ENCODE assay signal across 13 cellular contexts in the genomic region with DNA sequence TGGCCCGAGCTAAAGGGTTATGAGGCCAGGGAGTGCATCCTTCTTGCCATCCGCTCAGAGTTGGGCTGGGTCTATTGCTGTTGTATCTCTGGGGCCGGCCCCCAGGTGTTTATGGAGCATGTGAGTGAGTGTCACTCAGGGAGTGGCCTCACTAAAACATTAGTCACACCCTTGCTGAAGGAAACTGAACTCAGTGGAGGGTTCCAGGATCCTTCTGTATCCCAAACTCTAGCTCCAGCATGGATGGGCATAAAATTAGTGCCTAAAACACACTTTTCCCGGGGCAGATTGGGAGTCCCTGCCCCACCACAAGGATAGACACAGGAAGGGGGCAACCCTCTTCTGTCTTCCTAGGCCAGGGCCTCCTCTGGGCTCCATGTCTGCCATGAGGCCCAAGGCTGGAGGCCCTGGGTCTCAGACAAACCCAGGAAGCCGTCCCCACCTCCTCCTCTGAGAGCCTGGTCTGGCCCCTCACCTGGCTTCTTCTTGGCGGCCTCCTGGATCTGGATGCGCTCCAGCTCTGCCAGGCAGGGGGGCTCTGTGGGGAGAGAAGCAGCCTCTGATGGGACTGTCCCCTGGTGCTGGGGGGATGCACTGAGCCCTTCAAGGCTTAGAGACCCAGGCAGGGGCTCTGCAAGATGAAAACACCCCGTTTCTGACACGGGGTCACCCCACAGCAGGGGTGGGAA. TPM values are rescaled to one million over a fixed set of nuclear protein-coding genes. Genes with fewer than 3 reads are reported as not detected.
DNase-seq lines count a peak whose midpoint lies in the region; TF ChIP-seq lines count a peak whose summit lies in the region.
"Had no signal": no experiment of that assay in that cellular context is flagged by ENCODE, and none has a peak within 500 bp of the region (broad histone marks: within the 10 kb centered on the region; RNA-seq: fewer than 3 reads in every experiment).

No MANE protein-coding gene starts in this region.

- DNase-seq in Calu3 (no peak), M059J (ENCODE audit: low read depth) (peak; percentile 25), dermis microvascular lymphatic vessel endothelial cell (ENCODE audit: low read depth in 2 of 2) (peak; percentile 52 to 59), neural crest cell (ENCODE audit: low read depth, low spot score) (no peak), D341Med (ENCODE audit: low spot score) (no peak), NCI-H2171 treated with DMSO at 0.1 percent for 48 hours (lab: John Stamatoyannopoulos, UW) (no peak), HuH-7.5 (ENCODE audit: low spot score) (no peak)
- DNase-seq: activated CD4-positive, alpha-beta T cell treated with anti-CD3 and anti-CD28 coated beads, Interleukin-2, amount 50 U/mL, for 48 hours; body of pancreas; left ventricle myocardium inferior; NCI-H187; NCI-H446 treated with DMSO at 0.1 percent for 48 hours; SK-N-SH had no signal

- H3K4me3 Mint-ChIP-seq in Calu3 (ENCODE audit: low read depth, unreplicated experiment) (no peak overlapping the region), neural crest cell (no peak overlapping the region)

- peak overlapping the region; percentile 60 for H3K27ac Mint-ChIP-seq in Calu3 (ENCODE audit: unreplicated experiment)
- H3K27ac Mint-ChIP-seq in neural crest cell (ENCODE audit: unreplicated experiment) = peak overlapping the region; percentile 84

- CTCF ChIA-PET in Calu3 (lab: Charles Lee) = interaction anchor here (0.5 kb wide), 1 partner anchor 176 kb away, joined by 3 read pairs; no protein-coding TSS in a partner anchor

- intact Hi-C loops in Calu3 (cut with micrococcal nuclease; ENCODE audit: unreplicated experiment) = no loop called here

- no peaks in the 10 kb centered on the region for H3K27me3 Mint-ChIP-seq in Calu3 (ENCODE audit: unreplicated experiment)
- no peaks in the 10 kb centered on the region for H3K27me3 Mint-ChIP-seq in neural crest cell (ENCODE audit: low read depth)

- H3K36me3 Mint-ChIP-seq in Calu3 (ENCODE audit: insufficient read depth, unreplicated experiment) (peaks cover 16% of the 10 kb centered on the region), neural crest cell (ENCODE audit: low read depth) (no peaks in the 10 kb centered on the region)

- BruUV-seq in Calu3 (replicated peaks; lab: Mats Ljungman, UMichigan) = no TSS peak

- H3K9me3 Mint-ChIP-seq in Calu3 (ENCODE audit: low read depth, unreplicated experiment) (no peaks in the 10 kb centered on the region), neural crest cell (no peaks in the 10 kb centered on the region)

- peaks cover 10% of the 10 kb centered on the region for H3K4me1 Mint-ChIP-seq in Calu3 (ENCODE audit: low read depth, unreplicated experiment)
- peaks cover 5% of the 10 kb centered on the region for H3K4me1 Mint-ChIP-seq in neural crest cell

- TF ChIP-seq CTCF in Calu3 (IDR thresholded peaks at IDR 0.05; ENCODE audit: unreplicated experiment) (no peak), neural crest cell (conservative IDR thresholded peaks at IDR 0.05) (no peak)

RNA-seq across cellular contexts. Expression of gene SPOCK2, which starts 24.5 kb away (rescaled TPM):
- total RNA-seq in Calu3 (2022) (162 and 205 TPM in 2 replicates), dermis microvascular lymphatic vessel endothelial cell (1.9 and 6.2 TPM in 2 replicates), neural crest cell (1.4 and 1.5 TPM in 2 replicates)
- total RNA-seq in M059J (2014; rRNA removed; shearing (Covaris generic)) = 0.05 TPM in 1 of 2 replicates, not detected in the other

Comparison
In these comparisons a context has a peak if more than half of its experiments do, and no peak if none do; other contexts are left out.
1. DNase-seq: peak in M059J (single experiment) and dermis microvascular lymphatic vessel endothelial cell (2 of 2); none in Calu3 (single experiment), neural crest cell (single experiment), D341Med (single experiment), NCI-H2171 treated with DMSO at 0.1 percent for 48 hours (single experiment) and HuH-7.5 (single experiment).
2. RNA of gene SPOCK2, which starts 24.5 kb away (total RNA-seq): 162 to 205 TPM in Calu3; 1.9 to 6.2 TPM in dermis microvascular lymphatic vessel endothelial cell, 1.4 to 1.5 TPM in neural crest cell and 0.05 TPM in M059J; every median in the first group is over 10 times any median in the second.